ENCODE assay signal across 1 cellular context in genomic region chr15:58374147-58374546, GRCh38.
TF ChIP-seq lines count a peak whose summit lies in the region.

No MANE protein-coding gene starts in this region.

TF ChIP-seq in K562, 482 proteins besides CTCF, POLR2A, EP300 and RAD21 (continued from another document):
- no peak for TF ChIP-seq JUN (IDR thresholded peaks at IDR 0.05; ENCODE audit: borderline replicate concordance, low read depth, low read length)
- no peak for TF ChIP-seq JUN (CRISPR knock-in tag; IDR thresholded peaks at IDR 0.05; ENCODE audit: borderline replicate concordance)
- TF ChIP-seq SIRT6 (IDR thresholded peaks at IDR 0.05; ENCODE audit: low read depth, low read length), result no peak
- TF ChIP-seq ZNF586 (CRISPR knock-in tag; conservative IDR thresholded peaks at IDR 0.05), result no peak
- TF ChIP-seq, protein P1, sequence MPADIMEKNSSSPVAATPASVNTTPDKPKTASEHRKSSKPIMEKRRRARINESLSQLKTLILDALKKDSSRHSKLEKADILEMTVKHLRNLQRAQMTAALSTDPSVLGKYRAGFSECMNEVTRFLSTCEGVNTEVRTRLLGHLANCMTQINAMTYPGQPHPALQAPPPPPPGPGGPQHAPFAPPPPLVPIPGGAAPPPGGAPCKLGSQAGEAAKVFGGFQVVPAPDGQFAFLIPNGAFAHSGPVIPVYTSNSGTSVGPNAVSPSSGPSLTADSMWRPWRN (IDR thresholded peaks at IDR 0.05; ENCODE audit: low read depth), result no peak
